Comparison of ENCODE assay signal across 1 cellular context in the genomic region with DNA sequence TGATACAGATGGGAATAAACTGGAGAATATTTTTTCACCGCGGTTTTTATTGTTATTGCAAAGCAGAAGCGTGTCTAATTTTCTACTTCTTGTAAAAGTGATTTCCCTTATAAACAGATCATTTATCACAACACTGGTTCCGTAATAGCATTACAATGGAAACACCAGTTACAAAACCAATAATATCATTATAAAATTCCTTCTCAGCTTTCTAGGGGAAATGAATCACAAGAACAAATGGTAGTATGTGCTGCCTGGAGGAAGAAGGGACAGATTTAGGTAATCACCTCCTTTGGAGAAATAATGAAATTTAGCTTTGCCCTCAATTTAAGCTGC.
TF ChIP-seq lines count a peak whose summit lies in the region.

No MANE protein-coding gene starts in this region.

TF ChIP-seq in K562, 482 proteins besides CTCF, POLR2A, EP300 and RAD21 (continued from another document):
- TF ChIP-seq MLLT1 (IDR thresholded peaks at IDR 0.05) (peak in 1 of 2 experiments; percentile 33; a peak in 1 of 4 replicates), SRSF9 (IDR thresholded peaks at IDR 0.05; ENCODE audit: borderline replicate concordance, low read depth, low read length) (no peak), TAL1 (IDR thresholded peaks at IDR 0.05) (no peak)
- TF ChIP-seq, protein P1, sequence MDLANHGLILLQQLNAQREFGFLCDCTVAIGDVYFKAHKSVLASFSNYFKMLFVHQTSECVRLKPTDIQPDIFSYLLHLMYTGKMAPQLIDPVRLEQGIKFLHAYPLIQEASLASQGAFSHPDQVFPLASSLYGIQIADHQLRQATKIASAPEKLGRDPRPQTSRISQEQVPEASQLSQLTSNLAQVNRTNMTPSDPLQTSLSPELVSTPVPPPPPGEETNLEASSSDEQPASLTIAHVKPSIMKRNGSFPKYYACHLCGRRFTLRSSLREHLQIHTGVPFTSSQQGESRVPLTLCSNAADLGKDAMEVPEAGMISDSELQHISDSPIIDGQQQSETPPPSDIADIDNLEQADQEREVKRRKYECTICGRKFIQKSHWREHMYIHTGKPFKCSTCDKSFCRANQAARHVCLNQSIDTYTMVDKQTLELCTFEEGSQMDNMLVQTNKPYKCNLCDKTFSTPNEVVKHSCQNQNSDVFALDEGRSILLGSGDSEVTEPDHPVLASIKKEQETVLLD (IDR thresholded peaks at IDR 0.05): no peak
- TF ChIP-seq, protein P2, sequence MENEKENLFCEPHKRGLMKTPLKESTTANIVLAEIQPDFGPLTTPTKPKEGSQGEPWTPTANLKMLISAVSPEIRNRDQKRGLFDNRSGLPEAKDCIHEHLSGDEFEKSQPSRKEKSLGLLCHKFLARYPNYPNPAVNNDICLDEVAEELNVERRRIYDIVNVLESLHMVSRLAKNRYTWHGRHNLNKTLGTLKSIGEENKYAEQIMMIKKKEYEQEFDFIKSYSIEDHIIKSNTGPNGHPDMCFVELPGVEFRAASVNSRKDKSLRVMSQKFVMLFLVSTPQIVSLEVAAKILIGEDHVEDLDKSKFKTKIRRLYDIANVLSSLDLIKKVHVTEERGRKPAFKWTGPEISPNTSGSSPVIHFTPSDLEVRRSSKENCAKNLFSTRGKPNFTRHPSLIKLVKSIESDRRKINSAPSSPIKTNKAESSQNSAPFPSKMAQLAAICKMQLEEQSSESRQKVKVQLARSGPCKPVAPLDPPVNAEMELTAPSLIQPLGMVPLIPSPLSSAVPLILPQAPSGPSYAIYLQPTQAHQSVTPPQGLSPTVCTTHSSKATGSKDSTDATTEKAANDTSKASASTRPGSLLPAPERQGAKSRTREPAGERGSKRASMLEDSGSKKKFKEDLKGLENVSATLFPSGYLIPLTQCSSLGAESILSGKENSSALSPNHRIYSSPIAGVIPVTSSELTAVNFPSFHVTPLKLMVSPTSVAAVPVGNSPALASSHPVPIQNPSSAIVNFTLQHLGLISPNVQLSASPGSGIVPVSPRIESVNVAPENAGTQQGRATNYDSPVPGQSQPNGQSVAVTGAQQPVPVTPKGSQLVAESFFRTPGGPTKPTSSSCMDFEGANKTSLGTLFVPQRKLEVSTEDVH (IDR thresholded peaks at IDR 0.05; ENCODE audit: low read depth, partially characterized antibody): no peak
